8 cellular contexts compared by ENCODE assay signal in the genomic region with DNA sequence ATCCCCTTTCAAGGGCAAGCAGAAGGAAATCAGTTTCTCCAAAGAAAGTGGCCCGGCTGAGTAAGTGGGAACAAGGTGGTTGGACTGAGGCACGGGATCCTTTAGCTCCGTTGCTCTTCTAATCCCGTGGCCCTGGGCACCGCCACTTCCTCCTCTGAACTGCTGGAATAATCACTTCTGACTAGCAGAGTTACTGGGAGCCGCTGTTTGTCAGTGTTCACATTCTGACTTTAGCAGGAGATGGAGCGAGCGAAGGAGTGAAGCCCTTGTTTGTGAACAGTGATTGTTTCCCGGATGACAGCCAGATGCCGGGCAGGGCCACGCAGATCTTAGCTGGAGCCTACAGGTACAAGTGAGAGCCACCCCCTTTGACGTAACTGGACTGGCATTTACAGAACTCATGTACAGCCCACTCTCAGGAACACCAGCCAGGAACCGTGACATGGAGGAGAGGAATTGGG. TPM values are rescaled to one million over a fixed set of nuclear protein-coding genes. Genes with fewer than 3 reads are reported as not detected.
DNase-seq lines count a peak whose midpoint lies in the region; ATAC-seq and TF ChIP-seq lines count a peak whose summit lies in the region.

No MANE protein-coding gene starts in this region.

- H3K27me3 ChIP-seq in SU-DHL-6 (ENCODE audit: low read length), result no peaks in the 10 kb centered on the region

- no peaks in the 10 kb centered on the region for H3K27me3 Mint-ChIP-seq in natural killer cell treated with Interleukin-12 subunit alpha and Interleukin-12 subunit beta and Interleukin-15 and Interleukin-18, amount 100 ng/mL, for 72 hours

- H3K4me1 Mint-ChIP-seq in natural killer cell treated with Interleukin-12 subunit alpha and Interleukin-12 subunit beta and Interleukin-15 and Interleukin-18, amount 100 ng/mL, for 72 hours (ENCODE audit: low read depth in 2 of 2), result peaks cover 19 to 25% of the 10 kb centered on the region in 2 donors

- H3K36me3 Mint-ChIP-seq in natural killer cell treated with Interleukin-12 subunit alpha and Interleukin-12 subunit beta and Interleukin-15 and Interleukin-18, amount 100 ng/mL, for 72 hours, result no peaks in the 10 kb centered on the region

- no peak overlapping the region for H2AFZ ChIP-seq in SU-DHL-6 (ENCODE audit: low read depth, low read length, severe bottlenecking)

- H3K79me2 ChIP-seq in SU-DHL-6 (ENCODE audit: insufficient read depth, low read length), result no peaks in the 10 kb centered on the region

- H3K4me3 ChIP-seq in SU-DHL-6 (ENCODE audit: insufficient read depth, low read length, poor library complexity, severe bottlenecking), result no peak overlapping the region

- no peaks in the 10 kb centered on the region for H3K36me3 ChIP-seq in SU-DHL-6 (ENCODE audit: low read length)

- peak; percentile 17 for ATAC-seq in Right ventricle myocardium superior (ENCODE audit: poor library complexity)
- no peak for ATAC-seq in Right ventricle myocardium inferior
- ATAC-seq in natural killer cell treated with Interleukin-12 subunit alpha and Interleukin-12 subunit beta and Interleukin-15 and Interleukin-18, amount 100 ng/mL, for 72 hours, result no peak
- ATAC-seq in HG03565 (IDR thresholded peaks at IDR 0.05; ENCODE audit: unreplicated experiment), result no peak
- ATAC-seq in HG02763 (IDR thresholded peaks at IDR 0.05; ENCODE audit: unreplicated experiment), result no peak

- H3K27ac Mint-ChIP-seq in natural killer cell treated with Interleukin-12 subunit alpha and Interleukin-12 subunit beta and Interleukin-15 and Interleukin-18, amount 100 ng/mL, for 72 hours, result peak overlapping the region in 1 of 2 donors; percentile 30

- H3K9me2 ChIP-seq in SU-DHL-6 (replicated peaks; ENCODE audit: insufficient read depth, low read length), result no peaks in the 10 kb centered on the region

- peak overlapping the region; percentile 96 for H3K9ac ChIP-seq in SU-DHL-6 (ENCODE audit: low read length)

- intact Hi-C loops in Right ventricle myocardium superior (cut with DNase I) (no loop called here), Right ventricle myocardium inferior (cut with DNase I) (loop anchor here (5.0 to 10.0 kb wide), 2 partner anchors 121 to 228 kb away; partner anchors contain the start of gene ZNF669)

- peak; percentile 64 for DNase-seq in Right ventricle myocardium superior
- no peak for DNase-seq in Right ventricle myocardium inferior (ENCODE audit: missing footprints)
- DNase-seq in fibroblast of gingiva (ENCODE audit: low read depth), result peak; percentile 14
- no peak for DNase-seq in natural killer cell treated with Interleukin-12 subunit alpha and Interleukin-12 subunit beta and Interleukin-15 and Interleukin-18, amount 100 ng/mL, for 72 hours (ENCODE audit: low spot score)
- DNase-seq in NCI-H187 treated with DMSO at 0.1 percent for 48 hours (lab: John Stamatoyannopoulos, UW), result no peak

- no peak for TF ChIP-seq CTCF in SU-DHL-6 (IDR thresholded peaks at IDR 0.05; ENCODE audit: insufficient read depth, low read length, poor library complexity, severe bottlenecking)

- no peak overlapping the region for H3K27ac ChIP-seq in SU-DHL-6 (ENCODE audit: low read depth, low read length)

- H3K9me3 Mint-ChIP-seq in natural killer cell treated with Interleukin-12 subunit alpha and Interleukin-12 subunit beta and Interleukin-15 and Interleukin-18, amount 100 ng/mL, for 72 hours, result no peaks in the 10 kb centered on the region

- H3F3A ChIP-seq in SU-DHL-6 (ENCODE audit: insufficient read depth), result no peaks in the 10 kb centered on the region

- H3K9me3 ChIP-seq in SU-DHL-6 (ENCODE audit: insufficient read depth, low read length), result no peaks in the 10 kb centered on the region

- peak overlapping the region; percentile 51 for H3K4me2 ChIP-seq in SU-DHL-6 (ENCODE audit: low read depth, low read length, poor library complexity, severe bottlenecking)

- no peaks in the 10 kb centered on the region for H4K20me1 ChIP-seq in SU-DHL-6 (ENCODE audit: low read depth, low read length)

- H3K4me3 Mint-ChIP-seq in natural killer cell treated with Interleukin-12 subunit alpha and Interleukin-12 subunit beta and Interleukin-15 and Interleukin-18, amount 100 ng/mL, for 72 hours, result peak overlapping the region; percentile 97

RNA-seq across cellular contexts. Expression of gene ZNF496, which starts 1.3 kb away (rescaled TPM):
- total RNA-seq in Right ventricle myocardium superior (12.2 TPM), Right ventricle myocardium inferior (10.5 TPM)
- total RNA-seq in natural killer cell treated with Interleukin-12 subunit alpha and Interleukin-12 subunit beta and Interleukin-15 and Interleukin-18, amount 100 ng/mL, for 72 hours, result 10 to 100 TPM; 17.2 to 24.5 TPM

Comparison
In these comparisons a context has a peak if more than half of its experiments do, and no peak if none do; other contexts are left out.
1. DNase-seq: peak in Right ventricle myocardium superior (single experiment) and fibroblast of gingiva (single experiment); none in Right ventricle myocardium inferior (single experiment), natural killer cell treated with Interleukin-12 subunit alpha and Interleukin-12 subunit beta and Interleukin-15 and Interleukin-18, amount 100 ng/mL, for 72 hours (single experiment) and NCI-H187 treated with DMSO at 0.1 percent for 48 hours (single experiment).